Comparison of ENCODE assay signal across 8 cellular contexts in genomic region chr12:50314629-50315312, GRCh38. TPM values are rescaled to one million over a fixed set of nuclear protein-coding genes. Genes with fewer than 3 reads are reported as not detected.
DNase-seq lines count a peak whose midpoint lies in the region; ATAC-seq and TF ChIP-seq lines count a peak whose summit lies in the region.

No MANE protein-coding gene starts in this region.

- no peaks in the 10 kb centered on the region for H3K4me1 ChIP-seq in endodermal cell (ENCODE audit: control insufficient read depth, insufficient read depth, low read length)

- TF ChIP-seq CTCF in GM20000 (IDR thresholded peaks at IDR 0.05; ENCODE audit: extremely low read depth, missing control alignments) (peak; percentile 2), endodermal cell (conservative IDR thresholded peaks at IDR 0.05) (peak; percentile 85), neural crest cell (conservative IDR thresholded peaks at IDR 0.05) (peak; percentile 79)

- ATAC-seq in HG03442 (IDR thresholded peaks at IDR 0.05; ENCODE audit: unreplicated experiment) = no peak
- no peak for ATAC-seq in GM19452 (IDR thresholded peaks at IDR 0.05; ENCODE audit: unreplicated experiment)

- 48 to 74% methylated on average over 3 to 6 of the region's 7 CpGs for WGBS in endodermal cell (ENCODE audit: insufficient coverage in 1 of 2, insufficient read length in 1 of 2), 2 experiments

- H3K9me3 Mint-ChIP-seq in endodermal cell = no peaks in the 10 kb centered on the region
- no peaks in the 10 kb centered on the region for H3K9me3 Mint-ChIP-seq in neural crest cell

- H3K27ac Mint-ChIP-seq in endodermal cell (no peak overlapping the region), neural crest cell (ENCODE audit: unreplicated experiment) (no peak overlapping the region)

- DNase-seq in AG08396 (ENCODE audit: low spot score) = peak; percentile 54
- DNase-seq in GM20000 (ENCODE audit: low spot score) = peak; percentile 65
- DNase-seq in NCI-H774 (lab: John Stamatoyannopoulos, UW) = peak; percentile 11
- peak; percentile 53 for DNase-seq in endodermal cell
- DNase-seq in neural crest cell (ENCODE audit: low read depth, low spot score) = peak; percentile 8
- no peak for DNase-seq in ureter (ENCODE audit: low spot score)

- H3K4me3 Mint-ChIP-seq in endodermal cell (no peak overlapping the region), neural crest cell (no peak overlapping the region)

- no peak overlapping the region for H3K27ac ChIP-seq in endodermal cell (ENCODE audit: low read depth, low read length)

- H3K36me3 Mint-ChIP-seq in endodermal cell (ENCODE audit: low read depth) (no peaks in the 10 kb centered on the region), neural crest cell (ENCODE audit: low read depth) (no peaks in the 10 kb centered on the region)

- no peaks in the 10 kb centered on the region for H3K4me1 Mint-ChIP-seq in endodermal cell
- H3K4me1 Mint-ChIP-seq in neural crest cell = no peaks in the 10 kb centered on the region

- H3K9ac ChIP-seq in endodermal cell (ENCODE audit: extremely low read depth, low read length, poor library complexity, severe bottlenecking) = no peak overlapping the region

- H3K9me3 ChIP-seq in endodermal cell (ENCODE audit: control insufficient read depth, low read length) = no peaks in the 10 kb centered on the region

- no peaks in the 10 kb centered on the region for H3K27me3 Mint-ChIP-seq in endodermal cell (ENCODE audit: insufficient read depth)
- no peaks in the 10 kb centered on the region for H3K27me3 Mint-ChIP-seq in neural crest cell (ENCODE audit: low read depth)

- no peaks in the 10 kb centered on the region for H3K27me3 ChIP-seq in endodermal cell (ENCODE audit: control insufficient read depth, insufficient read depth, low read length, poor library complexity, severe bottlenecking)

- H3K4me3 ChIP-seq in endodermal cell (ENCODE audit: low read length) = no peak overlapping the region

- no peaks in the 10 kb centered on the region for H3K36me3 ChIP-seq in endodermal cell (ENCODE audit: control insufficient read depth, insufficient read depth, low read length)

RNA-seq across cellular contexts. Expression of gene LIMA1, which starts 31.5 kb away (rescaled TPM):
- total RNA-seq in endodermal cell = 10 to 100 TPM; 20.1 to 26.0 TPM
- 28.6 TPM for polyA plus RNA-seq in endodermal cell (2013, experiment 1 of 2)
- 26.3 TPM for polyA plus RNA-seq in endodermal cell (2013, experiment 2 of 2)
- total RNA-seq in neural crest cell = 25.5 and 27.2 TPM in 2 replicates
- total RNA-seq in ureter = 177 TPM

Comparison
In these comparisons a context has a peak if more than half of its experiments do, and no peak if none do; other contexts are left out.
1. CTCF ChIP-seq: peak in every context shown above with its lines; median percentile 85 in endodermal cell; 79 in neural crest cell; 2 in GM20000.